In genomic region chr6:15505463-15505918, GRCh38 we compare ENCODE assay signal across 9 cellular contexts.
A peak's percentile ranks its signal among the peaks of the same experiment; 100 is the strongest.
DNase-seq lines count a peak whose midpoint lies in the region; ATAC-seq and TF ChIP-seq lines count a peak whose summit lies in the region.
"Had no signal": no experiment of that assay in that cellular context is flagged by ENCODE, and none has a peak within 500 bp of the region (broad histone marks: within the 10 kb centered on the region; RNA-seq: fewer than 3 reads in every experiment).

No MANE protein-coding gene starts in this region.

- H3K4me1 ChIP-seq in breast epithelium (peaks cover 3 to 20% of the 10 kb centered on the region in 2 donors), lung (ENCODE audit: control insufficient read depth in 2 of 2, insufficient read depth in 2 of 2, low read length in 2 of 2) (peaks cover 7 to 16% of the 10 kb centered on the region in 2 donors), stomach smooth muscle (ENCODE audit: control insufficient read depth, insufficient read depth, low read length) (peaks cover 38% of the 10 kb centered on the region)

- H3K27ac ChIP-seq in RWPE1: peak overlapping the region; percentile 84
- H3K27ac ChIP-seq in breast epithelium: peak overlapping the region; percentile 62 to 79
- H3K27ac ChIP-seq in lung (ENCODE audit: low read depth in 1 of 2, low read length in 1 of 2): peak overlapping the region; percentile 7 to 60
- peak overlapping the region; percentile 79 for H3K27ac ChIP-seq in stomach smooth muscle (ENCODE audit: low read length)

- DNase-seq in RWPE1 (ENCODE audit: low spot score) (no peak), breast epithelium (ENCODE audit: low spot score in 2 of 2) (no peak), lung (ENCODE audit: low spot score) (no peak), medulla oblongata (ENCODE audit: extremely low spot score) (no peak), nucleus accumbens (lab: John Stamatoyannopoulos, UW) (no peak)
- DNase-seq: activated CD4-positive, alpha-beta memory T cell treated with anti-CD3 and anti-CD28 coated beads for 36 hours had no signal

- H3K9me3 ChIP-seq in breast epithelium (no peaks in the 10 kb centered on the region), lung (ENCODE audit: control insufficient read depth in 2 of 2, insufficient read depth in 1 of 2, low read length in 1 of 2) (no peaks in the 10 kb centered on the region), stomach smooth muscle (ENCODE audit: control insufficient read depth in 2 of 2, low read length in 2 of 2) (no peaks in the 10 kb centered on the region)

- ATAC-seq in lung (ENCODE audit: insufficient read depth, low FRiP score): no peak
- ATAC-seq in GM19467 (IDR thresholded peaks at IDR 0.05; ENCODE audit: unreplicated experiment): no peak
- ATAC-seq in GM18505 (IDR thresholded peaks at IDR 0.05; ENCODE audit: unreplicated experiment): no peak

- CTCF ChIA-PET in RWPE1 (lab: Yijun Ruan, JAX): interaction anchor here (0.7 kb wide), 1 partner anchor 64 kb away, joined by 3 read pairs; no protein-coding TSS in a partner anchor

- H3K27me3 ChIP-seq in breast epithelium (no peaks in the 10 kb centered on the region), lung (ENCODE audit: control insufficient read depth, insufficient read depth) (no peaks in the 10 kb centered on the region), stomach smooth muscle (ENCODE audit: control insufficient read depth in 1 of 2, insufficient read depth in 2 of 2, low read length in 2 of 2) (no peaks in the 10 kb centered on the region)

- intact Hi-C loops in breast epithelium (cut with DNase I; ENCODE audit: low total_unique reads): no loop called here

- POLR2A ChIA-PET in RWPE1 (lab: Yijun Ruan, JAX; ENCODE audit: low non-redundant PET): no interaction called here

- TF ChIP-seq POLR2A in breast epithelium (IDR thresholded peaks at IDR 0.05): no peak
- TF ChIP-seq POLR2A in GM18505 (IDR thresholded peaks at IDR 0.05; ENCODE audit: borderline replicate concordance, extremely low read depth, insufficient read depth, insufficient read length): no peak

- 72 to 84% methylated on average over 18 of the region's 18 CpGs for WGBS in lung, 2 donors

- H3K36me3 ChIP-seq in breast epithelium (no peaks in the 10 kb centered on the region), lung (ENCODE audit: control insufficient read depth in 2 of 2, insufficient read depth in 2 of 2, low read length in 2 of 2) (peaks cover 0 to 26% of the 10 kb centered on the region in 2 donors), stomach smooth muscle (ENCODE audit: control insufficient read depth in 2 of 2, insufficient read depth in 2 of 2, low read length in 2 of 2) (peaks cover 10 to 25% of the 10 kb centered on the region in 2 donors)

- H3K4me3 ChIP-seq in breast epithelium: peak overlapping the region; percentile 33 to 60 (median 39)
- no peak overlapping the region for H3K4me3 ChIP-seq in lung
- H3K4me3 ChIP-seq in stomach smooth muscle (ENCODE audit: low read length in 2 of 2): peak overlapping the region; percentile 9 to 71

- TF ChIP-seq CTCF in RWPE1 (conservative IDR thresholded peaks at IDR 0.05; ENCODE audit: low read depth) (no peak), breast epithelium (IDR thresholded peaks at IDR 0.05) (no peak), lung (IDR thresholded peaks at IDR 0.05; ENCODE audit: control extremely low read depth, extremely low read depth) (no peak)

- peak overlapping the region; percentile 47 to 68 for H3K9ac ChIP-seq in stomach smooth muscle (ENCODE audit: low read length in 2 of 2)

Comparison
In these comparisons a context has a peak if more than half of its experiments do, and no peak if none do; other contexts are left out.
1. H3K27ac ChIP-seq: peak in every context shown above with its lines; median percentile 84 in RWPE1; 79 in stomach smooth muscle; 70 in breast epithelium; 34 in lung.